1 cellular context compared by ENCODE assay signal in the genomic region with DNA sequence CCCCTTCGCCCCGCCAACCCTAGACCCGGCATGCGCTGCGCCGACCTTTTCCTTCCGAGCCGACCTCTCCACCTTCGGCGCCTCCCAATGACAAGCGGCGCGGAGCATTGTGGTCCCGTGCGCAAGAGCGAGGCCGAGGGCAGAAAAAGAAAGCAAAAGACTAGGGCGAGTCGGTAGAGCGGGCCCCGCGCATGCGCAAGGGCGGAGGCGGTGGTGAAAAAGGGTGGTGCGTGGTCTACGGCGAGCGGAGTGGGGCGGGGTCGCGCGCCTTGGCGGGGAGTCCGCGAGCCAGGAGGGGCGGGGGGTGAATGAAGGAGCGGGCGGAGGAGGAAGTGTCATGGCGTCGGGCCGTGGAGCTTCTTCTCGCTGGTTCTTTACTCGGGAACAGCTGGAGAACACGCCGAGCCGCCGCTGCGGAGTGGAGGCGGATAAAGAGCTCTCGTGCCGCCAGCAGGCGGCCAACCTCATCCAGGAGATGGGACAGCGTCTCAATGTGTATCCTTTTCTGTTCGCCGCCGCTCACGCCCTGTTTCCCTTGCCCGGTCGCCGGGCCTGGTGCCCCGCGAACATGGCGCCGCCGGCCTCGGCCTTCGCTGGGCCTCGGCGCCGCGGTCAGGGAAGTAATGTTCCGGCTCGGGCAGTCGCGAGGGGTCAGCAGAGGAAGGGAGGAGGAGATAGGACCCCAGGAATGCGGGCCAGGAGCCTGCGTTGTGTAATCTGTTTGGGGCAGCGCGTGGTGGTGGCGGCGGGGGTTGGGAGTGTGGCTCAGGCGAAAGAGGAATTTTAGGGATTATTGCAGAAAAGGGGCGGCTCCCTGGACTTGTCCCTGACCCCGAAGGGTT.
TF ChIP-seq lines count a peak whose summit lies in the region.

A gene (plus strand): TSS at position 305 of the 842 bp plus-strand sequence. CDS start 33 bp downstream, at position 338.

TF ChIP-seq in K562, 482 proteins besides CTCF, POLR2A, EP300 and RAD21 (continued from another document and continues in another):
- TF ChIP-seq TOE1 (IDR thresholded peaks at IDR 0.05; ENCODE audit: borderline replicate concordance) (peak; percentile 89), TOE1 (CRISPR knock-in tag; IDR thresholded peaks at IDR 0.05; ENCODE audit: borderline replicate concordance, low read depth) (no peak), FIP1L1 (IDR thresholded peaks at IDR 0.05; ENCODE audit: low read depth, low read length, poor library complexity, severe bottlenecking) (peak; percentile 78), ZNF445 (CRISPR knock-in tag; IDR thresholded peaks at IDR 0.05; ENCODE audit: low read depth) (no peak), BDP1 (IDR thresholded peaks at IDR 0.05; ENCODE audit: insufficient read depth, insufficient read length) (no peak), BRD4 (IDR thresholded peaks at IDR 0.05) (peak; percentile 91), GTF2E2 (tag; IDR thresholded peaks at IDR 0.05) (peak; percentile 65; the same call in 1 of the 2 replicates), PHF20 (IDR thresholded peaks at IDR 0.05; ENCODE audit: partially characterized antibody) (peak; percentile 18), ZNF3 (CRISPR knock-in tag; IDR thresholded peaks at IDR 0.05) (no peak), CC2D1A (IDR thresholded peaks at IDR 0.05) (no peak), HEY1 (CRISPR knock-in tag; IDR thresholded peaks at IDR 0.05; ENCODE audit: borderline replicate concordance) (no peak), KLF16 (IDR thresholded peaks at IDR 0.05) (peak; percentile 69), CCAR2 (IDR thresholded peaks at IDR 0.05; ENCODE audit: low read depth, low read length) (no peak), ZNF165 (CRISPR knock-in tag; IDR thresholded peaks at IDR 0.05; ENCODE audit: borderline replicate concordance) (no peak), GABPA (tag; conservative IDR thresholded peaks at IDR 0.05; ENCODE audit: low read depth) (peak; percentile 72), KAT2B (IDR thresholded peaks at IDR 0.05; ENCODE audit: low read depth, low read length) (no peak), SETDB1 (IDR thresholded peaks at IDR 0.05; ENCODE audit: low read length) (no peak), MTA2 (IDR thresholded peaks at IDR 0.05; ENCODE audit: low read depth) (0 out of 2 replicates have a peak, but pooled peaks have one; percentile 4), BCL6 (CRISPR knock-in tag; IDR thresholded peaks at IDR 0.05) (no peak), KDM2B (CRISPR knock-in tag; IDR thresholded peaks at IDR 0.05) (no peak), MEF2D (tag; conservative IDR thresholded peaks at IDR 0.05; ENCODE audit: low read depth) (no peak), RCOR1 (IDR thresholded peaks at IDR 0.05; ENCODE audit: borderline replicate concordance in 1 of 2, low read depth in 2 of 2, low read length in 2 of 2) (no peak), WHSC1 (IDR thresholded peaks at IDR 0.05; ENCODE audit: low read length) (no peak), ZFP1 (CRISPR knock-in tag; IDR thresholded peaks at IDR 0.05) (no peak), CEBPG (CRISPR knock-in tag; IDR thresholded peaks at IDR 0.05) (peak; percentile 65; the same call in 1 of the 2 replicates), CEBPG (tag; conservative IDR thresholded peaks at IDR 0.05 in 1 of 2, IDR thresholded peaks at IDR 0.05 in 1 of 2) (peak; percentile 23 to 76; a peak in 1 of 4 replicates), TRIM28 (IDR thresholded peaks at IDR 0.05) (no peak), ZKSCAN3 (CRISPR knock-in tag; IDR thresholded peaks at IDR 0.05) (no peak), PHB2 (IDR thresholded peaks at IDR 0.05; ENCODE audit: low read depth) (no peak), ZNF143 (CRISPR knock-in tag; IDR thresholded peaks at IDR 0.05) (peak; percentile 84), TCF7L2 (IDR thresholded peaks at IDR 0.05; ENCODE audit: low read depth, low read length) (peak; percentile 66; the same call in 1 of the 2 replicates), LEF1 (IDR thresholded peaks at IDR 0.05) (no peak), SP2 (IDR thresholded peaks at IDR 0.05; ENCODE audit: extremely low read depth, low read depth, low read length, poor library complexity, severe bottlenecking) (no peak), BHLHE40 (IDR thresholded peaks at IDR 0.05; ENCODE audit: low read length) (peak; percentile 60; the same call in 1 of the 2 replicates), ETV6 (IDR thresholded peaks at IDR 0.05; ENCODE audit: borderline replicate concordance in 1 of 2, low read depth in 2 of 2, low read length in 1 of 2) (no peak), ETV6 (CRISPR knock-in tag; IDR thresholded peaks at IDR 0.05; ENCODE audit: borderline replicate concordance) (no peak), EZH2 (IDR thresholded peaks at IDR 0.05; ENCODE audit: borderline replicate concordance, low read depth, low read length) (no peak)
- TF ChIP-seq, protein P1, sequence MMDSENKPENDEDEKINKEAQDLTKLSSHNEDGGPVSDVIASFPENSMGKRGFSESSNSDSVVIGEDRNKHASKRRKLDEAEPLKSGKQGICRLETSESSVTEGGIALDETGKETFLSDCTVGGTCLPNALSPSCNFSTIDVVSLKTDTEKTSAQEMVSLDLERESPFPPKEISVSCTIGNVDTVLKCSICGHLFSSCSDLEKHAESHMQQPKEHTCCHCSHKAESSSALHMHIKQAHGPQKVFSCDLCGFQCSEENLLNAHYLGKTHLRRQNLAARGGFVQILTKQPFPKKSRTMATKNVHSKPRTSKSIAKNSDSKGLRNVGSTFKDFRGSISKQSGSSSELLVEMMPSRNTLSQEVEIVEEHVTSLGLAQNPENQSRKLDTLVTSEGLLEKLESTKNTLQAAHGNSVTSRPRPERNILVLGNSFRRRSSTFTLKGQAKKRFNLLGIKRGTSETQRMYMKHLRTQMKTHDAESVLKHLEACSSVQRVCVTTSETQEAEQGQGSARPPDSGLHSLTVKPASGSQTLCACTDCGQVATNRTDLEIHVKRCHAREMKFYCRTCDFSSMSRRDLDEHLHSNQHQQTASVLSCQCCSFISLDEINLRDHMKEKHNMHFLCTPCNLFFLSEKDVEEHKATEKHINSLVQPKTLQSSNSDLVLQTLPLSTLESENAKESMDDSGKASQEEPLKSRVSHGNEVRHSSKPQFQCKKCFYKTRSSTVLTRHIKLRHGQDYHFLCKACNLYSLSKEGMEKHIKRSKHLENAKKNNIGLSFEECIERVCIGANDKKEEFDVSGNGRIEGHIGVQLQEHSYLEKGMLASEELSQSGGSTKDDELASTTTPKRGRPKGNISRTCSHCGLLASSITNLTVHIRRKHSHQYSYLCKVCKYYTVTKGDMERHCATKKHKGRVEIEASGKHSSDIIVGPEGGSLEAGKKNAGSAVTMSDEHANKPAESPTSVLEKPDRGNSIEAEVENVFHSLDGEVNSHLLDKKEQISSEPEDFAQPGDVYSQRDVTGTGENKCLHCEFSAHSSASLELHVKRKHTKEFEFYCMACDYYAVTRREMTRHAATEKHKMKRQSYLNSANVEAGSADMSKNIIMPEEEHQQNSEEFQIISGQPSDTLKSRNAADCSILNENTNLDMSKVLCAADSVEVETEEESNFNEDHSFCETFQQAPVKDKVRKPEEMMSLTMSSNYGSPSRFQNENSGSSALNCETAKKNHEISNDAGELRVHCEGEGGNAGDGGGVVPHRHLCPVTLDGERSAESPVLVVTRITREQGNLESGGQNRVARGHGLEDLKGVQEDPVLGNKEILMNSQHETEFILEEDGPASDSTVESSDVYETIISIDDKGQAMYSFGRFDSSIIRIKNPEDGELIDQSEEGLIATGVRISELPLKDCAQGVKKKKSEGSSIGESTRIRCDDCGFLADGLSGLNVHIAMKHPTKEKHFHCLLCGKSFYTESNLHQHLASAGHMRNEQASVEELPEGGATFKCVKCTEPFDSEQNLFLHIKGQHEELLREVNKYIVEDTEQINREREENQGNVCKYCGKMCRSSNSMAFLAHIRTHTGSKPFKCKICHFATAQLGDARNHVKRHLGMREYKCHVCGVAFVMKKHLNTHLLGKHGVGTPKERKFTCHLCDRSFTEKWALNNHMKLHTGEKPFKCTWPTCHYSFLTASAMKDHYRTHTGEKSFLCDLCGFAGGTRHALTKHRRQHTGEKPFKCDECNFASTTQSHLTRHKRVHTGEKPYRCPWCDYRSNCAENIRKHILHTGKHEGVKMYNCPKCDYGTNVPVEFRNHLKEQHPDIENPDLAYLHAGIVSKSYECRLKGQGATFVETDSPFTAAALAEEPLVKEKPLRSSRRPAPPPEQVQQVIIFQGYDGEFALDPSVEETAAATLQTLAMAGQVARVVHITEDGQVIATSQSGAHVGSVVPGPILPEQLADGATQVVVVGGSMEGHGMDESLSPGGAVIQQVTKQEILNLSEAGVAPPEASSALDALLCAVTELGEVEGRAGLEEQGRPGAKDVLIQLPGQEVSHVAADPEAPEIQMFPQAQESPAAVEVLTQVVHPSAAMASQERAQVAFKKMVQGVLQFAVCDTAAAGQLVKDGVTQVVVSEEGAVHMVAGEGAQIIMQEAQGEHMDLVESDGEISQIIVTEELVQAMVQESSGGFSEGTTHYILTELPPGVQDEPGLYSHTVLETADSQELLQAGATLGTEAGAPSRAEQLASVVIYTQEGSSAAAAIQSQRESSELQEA (IDR thresholded peaks at IDR 0.05; ENCODE audit: low read depth) = peak; percentile 95
- TF ChIP-seq, protein P2, sequence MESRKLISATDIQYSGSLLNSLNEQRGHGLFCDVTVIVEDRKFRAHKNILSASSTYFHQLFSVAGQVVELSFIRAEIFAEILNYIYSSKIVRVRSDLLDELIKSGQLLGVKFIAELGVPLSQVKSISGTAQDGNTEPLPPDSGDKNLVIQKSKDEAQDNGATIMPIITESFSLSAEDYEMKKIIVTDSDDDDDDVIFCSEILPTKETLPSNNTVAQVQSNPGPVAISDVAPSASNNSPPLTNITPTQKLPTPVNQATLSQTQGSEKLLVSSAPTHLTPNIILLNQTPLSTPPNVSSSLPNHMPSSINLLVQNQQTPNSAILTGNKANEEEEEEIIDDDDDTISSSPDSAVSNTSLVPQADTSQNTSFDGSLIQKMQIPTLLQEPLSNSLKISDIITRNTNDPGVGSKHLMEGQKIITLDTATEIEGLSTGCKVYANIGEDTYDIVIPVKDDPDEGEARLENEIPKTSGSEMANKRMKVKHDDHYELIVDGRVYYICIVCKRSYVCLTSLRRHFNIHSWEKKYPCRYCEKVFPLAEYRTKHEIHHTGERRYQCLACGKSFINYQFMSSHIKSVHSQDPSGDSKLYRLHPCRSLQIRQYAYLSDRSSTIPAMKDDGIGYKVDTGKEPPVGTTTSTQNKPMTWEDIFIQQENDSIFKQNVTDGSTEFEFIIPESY (CRISPR knock-in tag; IDR thresholded peaks at IDR 0.05) = 0 out of 2 replicates have a peak, but pooled peaks have one; percentile 9
- TF ChIP-seq, protein P3, sequence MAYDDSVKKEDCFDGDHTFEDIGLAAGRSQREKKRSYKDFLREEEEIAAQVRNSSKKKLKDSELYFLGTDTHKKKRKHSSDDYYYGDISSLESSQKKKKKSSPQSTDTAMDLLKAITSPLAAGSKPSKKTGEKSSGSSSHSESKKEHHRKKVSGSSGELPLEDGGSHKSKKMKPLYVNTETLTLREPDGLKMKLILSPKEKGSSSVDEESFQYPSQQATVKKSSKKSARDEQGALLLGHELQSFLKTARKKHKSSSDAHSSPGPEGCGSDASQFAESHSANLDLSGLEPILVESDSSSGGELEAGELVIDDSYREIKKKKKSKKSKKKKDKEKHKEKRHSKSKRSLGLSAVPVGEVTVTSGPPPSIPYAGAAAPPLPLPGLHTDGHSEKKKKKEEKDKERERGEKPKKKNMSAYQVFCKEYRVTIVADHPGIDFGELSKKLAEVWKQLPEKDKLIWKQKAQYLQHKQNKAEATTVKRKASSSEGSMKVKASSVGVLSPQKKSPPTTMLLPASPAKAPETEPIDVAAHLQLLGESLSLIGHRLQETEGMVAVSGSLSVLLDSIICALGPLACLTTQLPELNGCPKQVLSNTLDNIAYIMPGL (CRISPR knock-in tag; IDR thresholded peaks at IDR 0.05) = no peak
- TF ChIP-seq, protein P4, sequence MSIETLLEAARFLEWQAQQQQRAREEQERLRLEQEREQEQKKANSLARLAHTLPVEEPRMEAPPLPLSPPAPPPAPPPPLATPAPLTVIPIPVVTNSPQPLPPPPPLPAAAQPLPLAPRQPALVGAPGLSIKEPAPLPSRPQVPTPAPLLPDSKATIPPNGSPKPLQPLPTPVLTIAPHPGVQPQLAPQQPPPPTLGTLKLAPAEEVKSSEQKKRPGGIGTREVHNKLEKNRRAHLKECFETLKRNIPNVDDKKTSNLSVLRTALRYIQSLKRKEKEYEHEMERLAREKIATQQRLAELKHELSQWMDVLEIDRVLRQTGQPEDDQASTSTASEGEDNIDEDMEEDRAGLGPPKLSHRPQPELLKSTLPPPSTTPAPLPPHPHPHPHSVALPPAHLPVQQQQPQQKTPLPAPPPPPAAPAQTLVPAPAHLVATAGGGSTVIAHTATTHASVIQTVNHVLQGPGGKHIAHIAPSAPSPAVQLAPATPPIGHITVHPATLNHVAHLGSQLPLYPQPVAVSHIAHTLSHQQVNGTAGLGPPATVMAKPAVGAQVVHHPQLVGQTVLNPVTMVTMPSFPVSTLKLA (conservative IDR thresholded peaks at IDR 0.05) = peak; percentile 80 to 88
- TF ChIP-seq, protein P5, sequence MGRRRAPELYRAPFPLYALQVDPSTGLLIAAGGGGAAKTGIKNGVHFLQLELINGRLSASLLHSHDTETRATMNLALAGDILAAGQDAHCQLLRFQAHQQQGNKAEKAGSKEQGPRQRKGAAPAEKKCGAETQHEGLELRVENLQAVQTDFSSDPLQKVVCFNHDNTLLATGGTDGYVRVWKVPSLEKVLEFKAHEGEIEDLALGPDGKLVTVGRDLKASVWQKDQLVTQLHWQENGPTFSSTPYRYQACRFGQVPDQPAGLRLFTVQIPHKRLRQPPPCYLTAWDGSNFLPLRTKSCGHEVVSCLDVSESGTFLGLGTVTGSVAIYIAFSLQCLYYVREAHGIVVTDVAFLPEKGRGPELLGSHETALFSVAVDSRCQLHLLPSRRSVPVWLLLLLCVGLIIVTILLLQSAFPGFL (CRISPR knock-in tag; IDR thresholded peaks at IDR 0.05) = 0 out of 2 replicates have a peak, but pooled peaks have one; percentile 51
- TF ChIP-seq, protein P6, sequence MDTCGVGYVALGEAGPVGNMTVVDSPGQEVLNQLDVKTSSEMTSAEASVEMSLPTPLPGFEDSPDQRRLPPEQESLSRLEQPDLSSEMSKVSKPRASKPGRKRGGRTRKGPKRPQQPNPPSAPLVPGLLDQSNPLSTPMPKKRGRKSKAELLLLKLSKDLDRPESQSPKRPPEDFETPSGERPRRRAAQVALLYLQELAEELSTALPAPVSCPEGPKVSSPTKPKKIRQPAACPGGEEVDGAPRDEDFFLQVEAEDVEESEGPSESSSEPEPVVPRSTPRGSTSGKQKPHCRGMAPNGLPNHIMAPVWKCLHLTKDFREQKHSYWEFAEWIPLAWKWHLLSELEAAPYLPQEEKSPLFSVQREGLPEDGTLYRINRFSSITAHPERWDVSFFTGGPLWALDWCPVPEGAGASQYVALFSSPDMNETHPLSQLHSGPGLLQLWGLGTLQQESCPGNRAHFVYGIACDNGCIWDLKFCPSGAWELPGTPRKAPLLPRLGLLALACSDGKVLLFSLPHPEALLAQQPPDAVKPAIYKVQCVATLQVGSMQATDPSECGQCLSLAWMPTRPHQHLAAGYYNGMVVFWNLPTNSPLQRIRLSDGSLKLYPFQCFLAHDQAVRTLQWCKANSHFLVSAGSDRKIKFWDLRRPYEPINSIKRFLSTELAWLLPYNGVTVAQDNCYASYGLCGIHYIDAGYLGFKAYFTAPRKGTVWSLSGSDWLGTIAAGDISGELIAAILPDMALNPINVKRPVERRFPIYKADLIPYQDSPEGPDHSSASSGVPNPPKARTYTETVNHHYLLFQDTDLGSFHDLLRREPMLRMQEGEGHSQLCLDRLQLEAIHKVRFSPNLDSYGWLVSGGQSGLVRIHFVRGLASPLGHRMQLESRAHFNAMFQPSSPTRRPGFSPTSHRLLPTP (IDR thresholded peaks at IDR 0.05; ENCODE audit: borderline replicate concordance, extremely low read depth, insufficient read length) = no peak
